8 cellular contexts compared by ENCODE assay signal in the genomic region with DNA sequence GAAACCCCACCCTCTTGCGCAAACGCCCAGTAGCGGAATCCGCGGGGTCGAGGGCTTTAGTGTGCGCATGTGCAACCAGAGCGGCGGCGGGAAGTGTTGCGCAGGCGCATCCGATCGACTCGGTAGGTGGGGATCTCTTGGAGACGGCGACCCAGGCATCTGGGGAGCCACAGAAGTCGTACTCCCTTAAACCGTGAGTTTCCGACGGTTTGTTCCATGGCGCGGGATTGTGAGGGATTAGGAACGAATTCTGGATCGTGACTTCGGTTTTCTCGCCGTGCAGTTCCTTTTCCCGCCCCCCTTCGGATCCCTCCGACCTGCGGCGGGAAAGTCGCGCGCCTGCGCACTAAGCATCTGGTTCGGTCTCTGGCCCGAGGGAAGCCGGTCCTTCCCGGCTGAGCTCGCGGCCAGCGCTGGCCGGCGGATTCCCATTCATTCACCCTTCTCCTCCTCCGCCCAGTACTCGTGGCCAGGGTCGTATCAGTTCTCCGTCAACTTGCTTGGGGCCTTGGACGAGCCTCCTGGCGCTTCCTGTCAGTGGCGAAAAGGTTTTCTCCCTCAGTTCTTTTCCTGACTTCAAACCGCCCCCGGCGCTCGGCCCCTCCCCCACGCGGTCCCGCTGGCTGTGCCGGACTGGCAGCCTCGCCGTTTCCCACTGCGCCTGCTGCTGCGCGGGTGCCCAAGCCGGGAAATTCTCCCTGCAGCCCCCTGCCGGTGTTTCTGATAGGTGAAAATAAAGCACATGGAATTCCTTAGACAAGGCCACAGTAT. TPM values are rescaled to one million over a fixed set of nuclear protein-coding genes. Genes with fewer than 3 reads are reported as not detected.
A peak's percentile ranks its signal among the peaks of the same experiment; 100 is the strongest.
DNase-seq lines count a peak whose midpoint lies in the region; ATAC-seq and TF ChIP-seq lines count a peak whose summit lies in the region.

A gene (plus strand): TSS at position 96 of the 771 bp plus-strand sequence. CDS start 866 bp downstream, outside the sequence.

- peaks cover 50% of the 10 kb centered on the region for H3K4me1 ChIP-seq in BLaER1

- H3K4me2 ChIP-seq in BLaER1 = peak within 1 kb of the TSS; percentile 91

- TF ChIP-seq CTCF in coronary artery (IDR thresholded peaks at IDR 0.05) = no peak

- H4K20me1 ChIP-seq in BLaER1 = no peaks in the 10 kb centered on the region

- ATAC-seq in HG03432 (IDR thresholded peaks at IDR 0.05; ENCODE audit: unreplicated experiment) = peak; percentile 86

- peaks cover 5% of the 10 kb centered on the region for H3K36me3 ChIP-seq in BLaER1

- H3K9me3 ChIP-seq in BLaER1 = no peaks in the 10 kb centered on the region

- H3K27me3 ChIP-seq in BLaER1 = no peaks in the 10 kb centered on the region

- peak; percentile 76 for TF ChIP-seq POLR2A in GM19193 (IDR thresholded peaks at IDR 0.05; ENCODE audit: extremely low read depth, insufficient read depth, insufficient read length)

- DNase-seq in NCI-H460 (ENCODE audit: extremely low read depth, low read depth) (peak; percentile 85), coronary artery (ENCODE audit: low spot score) (peak; percentile 92), left kidney (ENCODE audit: low read depth, low spot score) (peak; percentile 98)
- DNase-seq in activated CD4-positive, alpha-beta T cell treated with anti-CD3 and anti-CD28 coated beads for 48 hours = peak; percentile 93
- peak; percentile 89 for DNase-seq in stimulated activated CD4-positive, alpha-beta T cell treated with anti-CD3 and anti-CD28 coated beads, Interleukin-1b, Interleukin-23, amount 100 ng/mL, for 48 hours

- peak within 1 kb of the TSS; percentile 81 for H3K4me3 ChIP-seq in BLaER1
- peak within 1 kb of the TSS; percentile 83 for H3K4me3 ChIP-seq in coronary artery

- H3K9ac ChIP-seq in BLaER1 = peak within 1 kb of the TSS; percentile 90

- H3K27ac ChIP-seq in BLaER1 (peak within 1 kb of the TSS; percentile 94), coronary artery (peak within 1 kb of the TSS; percentile 55 to 83)

RNA-seq across cellular contexts. Expression of the gene that starts here (rescaled TPM):
- 16.7 and 18.2 TPM in 2 replicates for total RNA-seq in NCI-H460 (2014; rRNA removed; shearing (Covaris generic))
- 25.8 and 54.2 TPM in 2 replicates for polyA plus RNA-seq in NCI-H460 (2014; cell fraction: nucleus; rRNA removed)

Comparison
In these comparisons a context has a peak if more than half of its experiments do, and no peak if none do; other contexts are left out.
1. Peak in every context shown above with its lines: DNase-seq, ATAC-seq, H3K4me3 ChIP-seq and H3K27ac ChIP-seq.